In genomic region chr2:133596701-133597393, GRCh38 we compare ENCODE assay signal across 26 cellular contexts. TPM values are rescaled to one million over a fixed set of nuclear protein-coding genes. Genes with fewer than 3 reads are reported as not detected.
A peak's percentile ranks its signal among the peaks of the same experiment; 100 is the strongest.
DNase-seq lines count a peak whose midpoint lies in the region; FAIRE-seq and TF ChIP-seq lines count a peak whose summit lies in the region.
"Had no signal": no experiment of that assay in that cellular context is flagged by ENCODE, and none has a peak within 500 bp of the region (broad histone marks: within the 10 kb centered on the region; RNA-seq: fewer than 3 reads in every experiment).

No MANE protein-coding gene starts in this region.

- no peak overlapping the region for H3K4me3 ChIP-seq in astrocyte (ENCODE audit: insufficient read depth, low read depth, low read length)
- H3K4me3 ChIP-seq: GM23338, HAP-1, SJCRH30 had no signal

- no peak overlapping the region for H3K27ac ChIP-seq in astrocyte (ENCODE audit: low read depth, low read length)
- H3K27ac ChIP-seq: KMS-11, SJCRH30 had no signal

- no peak overlapping the region for H2AFZ ChIP-seq in astrocyte (ENCODE audit: low read depth, low read length)
- H2AFZ ChIP-seq: GM23338 had no signal

- H3K36me3 ChIP-seq in astrocyte (ENCODE audit: insufficient read depth, low read length) = no peaks in the 10 kb centered on the region
- H3K36me3 ChIP-seq: BE2C, HAP-1, SJCRH30 had no signal

- peaks cover 4% of the 10 kb centered on the region for H3K4me1 ChIP-seq in astrocyte (ENCODE audit: insufficient read depth, low read length)
- H3K4me1 ChIP-seq: HAP-1, SJCRH30 had no signal

- TF ChIP-seq CTCF in astrocyte (IDR thresholded peaks at IDR 0.05; ENCODE audit: insufficient read depth, low read depth, low read length) (no peak), neural crest cell (conservative IDR thresholded peaks at IDR 0.05) (no peak)

- no peak overlapping the region for H3K9ac ChIP-seq in astrocyte (ENCODE audit: low read length)
- H3K9ac ChIP-seq: KMS-11 had no signal

- peak; percentile 29 for DNase-seq in EH (ENCODE audit: low read depth)
- peak; percentile 40 for DNase-seq in astrocyte (ENCODE audit: low read depth)
- peak; percentile 70 for DNase-seq in glomerular visceral epithelial cell (ENCODE audit: extremely low spot score)
- DNase-seq in neural crest cell (ENCODE audit: low read depth, low spot score) = no peak
- DNase-seq in NCI-H2171 (lab: John Stamatoyannopoulos, UW) = no peak
- no peak for DNase-seq in SIG-M5 treated with dmso at 0.1 percent for 504 hours (lab: John Stamatoyannopoulos, UW; ENCODE audit: unreplicated experiment)
- DNase-seq in GF-D8 (lab: John Stamatoyannopoulos, UW) = no peak
- DNase-seq in urothelium cell line (ENCODE audit: low spot score) = no peak
- DNase-seq: 8988T, ACHN, BE2C, DMS153, DND-41, HFFc6, NCI-H1048, NCI-H1417, NCI-H1694, NCI-H2029 treated with DMSO at 0.1 percent for 48 hours, NCI-H524, NCI-H774, SJCRH30 had no signal

- H3K4me2 ChIP-seq in astrocyte (ENCODE audit: low read length) = no peak overlapping the region
- H3K4me2 ChIP-seq: GM23338, KMS-11 had no signal

- H3K9me3 ChIP-seq in astrocyte (ENCODE audit: insufficient read depth, low read depth, low read length) = no peaks in the 10 kb centered on the region
- H3K9me3 ChIP-seq: BE2C, HAP-1, SJCRH30 had no signal

- H3K9me3 Mint-ChIP-seq in astrocyte (ENCODE audit: unreplicated experiment) (peaks cover 2% of the 10 kb centered on the region), neural crest cell (peaks cover 13% of the 10 kb centered on the region)
- H3K9me3 Mint-ChIP-seq: GM23338, HFFc6, IgD-negative memory B cell had no signal

- H3K79me2 ChIP-seq in astrocyte (ENCODE audit: insufficient read depth, low read length) = no peaks in the 10 kb centered on the region

- no peaks in the 10 kb centered on the region for H3K27me3 ChIP-seq in astrocyte (ENCODE audit: insufficient read depth, low read length)
- H3K27me3 ChIP-seq: BE2C, SJCRH30 had no signal

- no peak overlapping the region for H3K27ac Mint-ChIP-seq in astrocyte (ENCODE audit: unreplicated experiment)
- H3K27ac Mint-ChIP-seq in neural crest cell (ENCODE audit: unreplicated experiment) = peak overlapping the region; percentile 61
- H3K27ac Mint-ChIP-seq: GM23338, HFFc6, IgD-negative memory B cell had no signal

- H3K4me3 Mint-ChIP-seq in astrocyte (ENCODE audit: unreplicated experiment) (no peak overlapping the region), neural crest cell (no peak overlapping the region)
- H3K4me3 Mint-ChIP-seq: GM23338, HFFc6, IgD-negative memory B cell had no signal

- FAIRE-seq in astrocyte (lab: Jason Lieb, UNC) = no peak
- FAIRE-seq in urothelium cell line (lab: Jason Lieb, UNC) = no peak
- FAIRE-seq: RCC 7860 had no signal

- H3K36me3 Mint-ChIP-seq in astrocyte (ENCODE audit: low read depth, unreplicated experiment) (peaks cover 2% of the 10 kb centered on the region), neural crest cell (ENCODE audit: low read depth) (peaks cover 13% of the 10 kb centered on the region)
- H3K36me3 Mint-ChIP-seq: IgD-negative memory B cell had no signal

- H3K4me1 Mint-ChIP-seq in astrocyte (ENCODE audit: low read depth, unreplicated experiment) (peaks cover 20% of the 10 kb centered on the region), neural crest cell (peaks cover 61% of the 10 kb centered on the region)
- H3K4me1 Mint-ChIP-seq: IgD-negative memory B cell had no signal

- no peaks in the 10 kb centered on the region for H4K20me1 ChIP-seq in astrocyte (ENCODE audit: insufficient read depth, low read length)

- peaks cover 10% of the 10 kb centered on the region for H3K27me3 Mint-ChIP-seq in astrocyte (ENCODE audit: low read depth, unreplicated experiment)
- H3K27me3 Mint-ChIP-seq in neural crest cell (ENCODE audit: low read depth) = no peaks in the 10 kb centered on the region

RNA-seq across cellular contexts. Expression of gene NCKAP5, which starts 28.6 kb away (rescaled TPM):
- total RNA-seq in astrocyte (1.5 and 2.7 TPM in 2 replicates), neural crest cell (22.8 and 27.9 TPM in 2 replicates)
- total RNA-seq: SJCRH30 had no signal

Comparison
In these comparisons a context has a peak if more than half of its experiments do, and no peak if none do; other contexts are left out.
1. DNase-seq: peak in EH (single experiment), astrocyte (single experiment) and glomerular visceral epithelial cell (single experiment); none in neural crest cell (single experiment), NCI-H2171 (single experiment), SIG-M5 treated with dmso at 0.1 percent for 504 hours (single experiment), GF-D8 (single experiment) and urothelium cell line (single experiment).